ENCODE assay signal across 30 cellular contexts in the genomic region with DNA sequence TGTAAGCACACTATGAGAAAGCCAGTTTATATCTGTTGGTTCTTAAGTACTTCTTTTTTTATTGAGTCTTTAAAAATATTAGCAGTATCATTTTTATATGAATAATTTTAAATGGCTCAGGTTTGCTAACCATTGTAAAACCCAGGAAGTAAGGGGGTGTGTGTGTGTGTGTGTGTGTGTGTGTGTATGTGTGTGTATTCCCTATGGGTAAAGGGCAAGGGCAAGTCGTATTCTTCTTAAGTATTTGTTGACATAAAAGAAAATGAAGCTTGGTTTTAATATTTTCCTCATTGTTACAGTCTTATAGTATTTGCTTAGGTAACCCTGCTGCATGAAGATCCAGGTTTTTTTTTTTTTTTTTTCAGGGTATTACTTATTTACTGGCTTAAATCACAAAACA.
"Had no signal": no experiment of that assay in that cellular context is flagged by ENCODE, and none has a peak within 500 bp of the region (broad histone marks: within the 10 kb centered on the region; RNA-seq: fewer than 3 reads in every experiment).

No MANE protein-coding gene starts in this region.

- H3K27me3 ChIP-seq: adrenal gland, body of pancreas, heart left ventricle had no signal

- H3K4me1 ChIP-seq: adrenal gland had no signal

- ATAC-seq: activated CD8-positive, alpha-beta memory T cell treated with anti-CD3 and anti-CD28 coated beads, Interleukin-2, amount 10 ng/mL, durations not matched to agents 7 days and 5 days; activated CD8-positive, alpha-beta T cell treated with anti-CD3 and anti-CD28 coated beads, Interleukin-2, amount 10 ng/mL, durations not matched to agents 7 days and 5 days; activated naive CD8-positive, alpha-beta T cell treated with anti-CD3 and anti-CD28 coated beads, Interleukin-2, amount 50 U/mL, for 24 hours; body of pancreas; esophagus mucosa; T-helper 17 cell; WTC11 had no signal

- DNase-seq: activated CD4-positive, alpha-beta memory T cell treated with anti-CD3 and anti-CD28 coated beads for 36 hours; activated CD4-positive, alpha-beta T cell treated with anti-CD3 and anti-CD28 coated beads for 1 hour; activated CD4-positive, alpha-beta T cell treated with anti-CD3 and anti-CD28 coated beads for 48 hours; activated CD8-positive, alpha-beta memory T cell treated with anti-CD3 and anti-CD28 coated beads, Interleukin-2, amount 10 ng/mL, durations not matched to agents 7 days and 5 days; activated CD8-positive, alpha-beta memory T cell treated with anti-CD3 and anti-CD28 coated beads, Interleukin-2, amount 50 U/mL, for 4 hours; activated CD8-positive, alpha-beta T cell treated with anti-CD3 and anti-CD28 coated beads, Interleukin-2, amount 10 ng/mL, durations not matched to agents 7 days and 5 days; activated effector memory CD4-positive, alpha-beta T cell treated with anti-CD3 and anti-CD28 coated beads, Interleukin-2, amount 50 U/mL, for 16 hours; activated naive CD4-positive, alpha-beta T cell treated with anti-CD3 and anti-CD28 coated beads for 36 hours; activated naive CD8-positive, alpha-beta T cell treated with anti-CD3 and anti-CD28 coated beads for 36 hours; activated naive CD8-positive, alpha-beta T cell treated with anti-CD3 and anti-CD28 coated beads, Interleukin-2, amount 50 U/mL, for 24 hours; activated T-cell treated with anti-CD3 and anti-CD28 coated beads, Interleukin-2, amount 50 U/mL, for 1 hour; activated T-cell treated with anti-CD3 and anti-CD28 coated beads, Interleukin-2, amount 50 U/mL, for 48 hours; adrenal gland; amygdala; aorta; body of pancreas; central memory CD4-positive, alpha-beta T cell; cerebellar nuclear complex; dorsolateral prefrontal cortex; effector memory CD4-positive, alpha-beta T cell; endodermal cell; foreskin fibroblast; glutamatergic neuron; heart left ventricle; T-helper 1 cell; T-helper 17 cell; T1000 had no signal

- H3K9me3 ChIP-seq: adrenal gland, body of pancreas, heart left ventricle had no signal

- H3K27ac ChIP-seq: adrenal gland, body of pancreas, coronary artery, dorsolateral prefrontal cortex had no signal

- H3K36me3 ChIP-seq: adrenal gland, heart left ventricle had no signal

- H3K4me3 ChIP-seq: adrenal gland, body of pancreas, coronary artery, dorsolateral prefrontal cortex, heart left ventricle had no signal
